ENCODE assay signal across 7 cellular contexts in the genomic region with DNA sequence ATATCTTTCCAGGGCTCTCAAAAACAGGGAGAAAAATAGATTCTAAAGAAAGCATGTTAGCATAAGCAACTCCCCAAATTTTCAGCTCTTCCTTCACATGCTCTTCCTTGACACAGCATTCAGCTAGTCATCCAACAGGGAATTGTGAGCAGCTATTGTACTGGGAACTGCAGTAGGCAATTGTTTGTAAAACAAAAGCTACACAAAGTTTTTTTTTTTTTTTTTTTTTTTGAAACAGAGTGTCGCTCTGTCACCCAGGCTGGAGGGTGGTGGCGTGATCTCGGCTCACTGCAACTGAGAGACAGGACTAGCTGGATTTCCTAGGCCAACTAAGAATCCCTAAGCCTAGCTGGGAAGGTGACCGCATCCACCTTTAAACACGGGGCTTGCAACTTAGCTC.
DNase-seq lines count a peak whose midpoint lies in the region; FAIRE-seq lines count a peak whose summit lies in the region.

No MANE protein-coding gene starts in this region.

- peak overlapping the region; percentile 89 for H3K27ac ChIP-seq in caudate nucleus (ENCODE audit: low read depth, low read length)
- H3K27ac ChIP-seq in substantia nigra (ENCODE audit: low read depth, low read length, poor library complexity, severe bottlenecking), result peak overlapping the region; percentile 92

- FAIRE-seq in frontal cortex (lab: Jason Lieb, UNC), result peak; percentile 90

- peak; percentile 83 for DNase-seq in Ammon's horn (ENCODE audit: low spot score)
- peak in 38 of 61 donors; percentile 2 to 71 (median 25) for DNase-seq in caudate nucleus (lab: John Stamatoyannopoulos, UW)
- DNase-seq in frontal cortex (ENCODE audit: low spot score in 2 of 2), result peak in 1 of 2 donors; percentile 20
- DNase-seq in hypothalamus (lab: John Stamatoyannopoulos, UW), result peak in 26 of 51 donors; percentile 4 to 73 (median 31)
- peak; percentile 75 for DNase-seq in midbrain (lab: John Stamatoyannopoulos, UW)
- peak; percentile 5 for DNase-seq in occipital lobe (lab: John Stamatoyannopoulos, UW)
- peak in 35 of 49 donors; percentile 3 to 75 (median 32) for DNase-seq in substantia nigra (lab: John Stamatoyannopoulos, UW)
